In genomic region chr6:45808041-45808440, GRCh38 we compare ENCODE assay signal across 28 cellular contexts.
"Had no signal": no experiment of that assay in that cellular context is flagged by ENCODE, and none has a peak within 500 bp of the region (broad histone marks: within the 10 kb centered on the region; RNA-seq: fewer than 3 reads in every experiment).

No MANE protein-coding gene starts in this region.

- H3K27me3 ChIP-seq: ascending aorta, brain microvascular endothelial cell, heart right ventricle, spleen, tibial nerve had no signal

- H3K4me3 ChIP-seq: adrenal gland, ascending aorta, heart right ventricle, mucosa of descending colon, spleen, tibial nerve had no signal

- H3K27ac ChIP-seq: adrenal gland, ascending aorta, brain microvascular endothelial cell, heart right ventricle, spleen, tibial nerve had no signal

- H3K27me3 Mint-ChIP-seq: dendritic cell treated with granulocyte-macrophage colony-stimulating factor and Interleukin-4, amounts not matched to agents 40 ng/mL and 50 ng/mL, for 4 days had no signal

- H3K9me3 Mint-ChIP-seq: activated T-cell treated with anti-CD3 and anti-CD28 coated beads, Interleukin-2, amount 50 U/mL, for 24 hours; activated T-helper 2 cell treated with anti-CD3 and anti-CD28 coated beads, Interferon-gamma antibody, Interleukin-2, Interleukin-4, amounts not matched to agents 10 μg/mL and 5 μg/mL and 100 μg/mL, durations not matched to agents 14 hours and 24 hours and 36 hours; dendritic cell treated with granulocyte-macrophage colony-stimulating factor and Interleukin-4, amounts not matched to agents 40 ng/mL and 50 ng/mL, for 4 days; memory B cell; stimulated activated naive CD8-positive, alpha-beta T cell treated with anti-CD3 and anti-CD28 coated beads, Interleukin-15, Interleukin-2, amounts not matched to agents 100 ng/mL and 50 ng/mL, for 24 hours; T-helper 2 cell treated with Interferon-gamma antibody and Interleukin-4, amounts not matched to agents 5 μg/mL and 100 μg/mL, for 36 hours; WTC11 had no signal

- H3K4me3 Mint-ChIP-seq: activated CD4-positive, alpha-beta T cell treated with anti-CD3 and anti-CD28 coated beads for 36 hours; activated naive CD8-positive, alpha-beta T cell; activated T-cell treated with anti-CD3 and anti-CD28 coated beads, Interleukin-2, amount 50 U/mL, for 24 hours; dendritic cell treated with granulocyte-macrophage colony-stimulating factor and Interleukin-4, amounts not matched to agents 40 ng/mL and 50 ng/mL, for 4 days; memory B cell; stimulated activated naive CD8-positive, alpha-beta T cell treated with anti-CD3 and anti-CD28 coated beads, Interleukin-15, Interleukin-2, amounts not matched to agents 100 ng/mL and 50 ng/mL, for 24 hours; T-helper 2 cell treated with Interferon-gamma antibody and Interleukin-4, amounts not matched to agents 5 μg/mL and 100 μg/mL, for 36 hours; WTC11 had no signal

- H3K36me3 Mint-ChIP-seq: memory B cell, WTC11 had no signal

- H3K36me3 ChIP-seq: adrenal gland, ascending aorta, brain microvascular endothelial cell, heart right ventricle, spleen, tibial nerve had no signal

- DNase-seq: activated CD4-positive, alpha-beta T cell treated with anti-CD3 and anti-CD28 coated beads for 36 hours; activated CD4-positive, alpha-beta T cell treated with anti-CD3 and anti-CD28 coated beads, Interleukin-2, amount 50 U/mL, for 4 hours; activated CD8-positive, alpha-beta memory T cell treated with anti-CD3 and anti-CD28 coated beads for 24 hours; activated CD8-positive, alpha-beta memory T cell treated with anti-CD3 and anti-CD28 coated beads, Interleukin-2, amount 50 U/mL, for 4 hours; activated naive CD4-positive, alpha-beta T cell; activated T-cell treated with anti-CD3 and anti-CD28 coated beads, Interleukin-2, amount 50 U/mL, for 24 hours; adrenal gland; brain microvascular endothelial cell; caudate nucleus; effector CD4-positive, alpha-beta T cell; erythroblast; foreskin fibroblast; heart right ventricle; islet precursor cell; left cardiac atrium; mucosa of descending colon; spleen; stimulated activated CD4-positive, alpha-beta T cell treated with anti-CD3 and anti-CD28 coated beads, Interleukin-4, amount 100 ng/mL, for 1 hour; substantia nigra had no signal

- H3K27ac Mint-ChIP-seq: activated CD4-positive, alpha-beta T cell treated with anti-CD3 and anti-CD28 coated beads for 36 hours; activated naive CD8-positive, alpha-beta T cell; activated T-cell treated with anti-CD3 and anti-CD28 coated beads, Interleukin-2, amount 50 U/mL, for 24 hours; activated T-helper 2 cell treated with anti-CD3 and anti-CD28 coated beads, Interferon-gamma antibody, Interleukin-2, Interleukin-4, amounts not matched to agents 10 μg/mL and 5 μg/mL and 100 μg/mL, durations not matched to agents 14 hours and 24 hours and 36 hours; dendritic cell treated with granulocyte-macrophage colony-stimulating factor and Interleukin-4, amounts not matched to agents 40 ng/mL and 50 ng/mL, for 4 days; memory B cell; stimulated activated naive CD8-positive, alpha-beta T cell treated with anti-CD3 and anti-CD28 coated beads, Interleukin-15, Interleukin-2, amounts not matched to agents 100 ng/mL and 50 ng/mL, for 24 hours; T-helper 2 cell treated with Interferon-gamma antibody and Interleukin-4, amounts not matched to agents 5 μg/mL and 100 μg/mL, for 36 hours; WTC11 had no signal

- ATAC-seq: activated CD4-positive, alpha-beta T cell treated with anti-CD3 and anti-CD28 coated beads for 36 hours; heart right ventricle; left cardiac atrium; mucosa of descending colon; WTC11 had no signal

- H3K4me1 ChIP-seq: ascending aorta, tibial nerve had no signal

- H3K4me1 Mint-ChIP-seq: activated CD4-positive, alpha-beta T cell treated with anti-CD3 and anti-CD28 coated beads for 36 hours had no signal

- H3K9me3 ChIP-seq: adrenal gland, ascending aorta, mucosa of descending colon, tibial nerve had no signal
